ENCODE assay signal across 22 cellular contexts in genomic region chr2:148136441-148136840, GRCh38.
A peak's percentile ranks its signal among the peaks of the same experiment; 100 is the strongest.
DNase-seq lines count a peak whose midpoint lies in the region; ATAC-seq, FAIRE-seq and TF ChIP-seq lines count a peak whose summit lies in the region.
"Had no signal": no experiment of that assay in that cellular context is flagged by ENCODE, and none has a peak within 500 bp of the region (broad histone marks: within the 10 kb centered on the region; RNA-seq: fewer than 3 reads in every experiment).

No MANE protein-coding gene starts in this region.

- H4K20me1 ChIP-seq in GM23338 (replicated peaks; ENCODE audit: insufficient read depth) (no peaks in the 10 kb centered on the region), astrocyte (ENCODE audit: insufficient read depth, low read length) (peaks cover 12% of the 10 kb centered on the region)

- H2AFZ ChIP-seq in GM23338: no peak overlapping the region
- H2AFZ ChIP-seq in astrocyte (ENCODE audit: low read depth, low read length): no peak overlapping the region

- no peaks in the 10 kb centered on the region for H3K79me2 ChIP-seq in GM23338 (replicated peaks; ENCODE audit: insufficient read depth)
- no peaks in the 10 kb centered on the region for H3K79me2 ChIP-seq in astrocyte (ENCODE audit: insufficient read depth, low read length)

- no peak for TF ChIP-seq POLR2A in Peyer's patch (IDR thresholded peaks at IDR 0.05)

- no peak overlapping the region for H3K4me3 ChIP-seq in GM23338
- H3K4me3 ChIP-seq in LNCaP clone FGC (ENCODE audit: low read depth, low read length): no peak overlapping the region
- no peak overlapping the region for H3K4me3 ChIP-seq in astrocyte (ENCODE audit: insufficient read depth, low read depth, low read length)
- no peak overlapping the region for H3K4me3 ChIP-seq in Peyer's patch
- H3K4me3 ChIP-seq: BLaER1 treated with 17β-estradiol and CSF1 and Interleukin-3, amounts not matched to agents 10 nM and 100 nM had no signal

- H3K4me1 Mint-ChIP-seq in GM23338 (peaks cover 23% of the 10 kb centered on the region), astrocyte (ENCODE audit: low read depth, unreplicated experiment) (peaks cover 12% of the 10 kb centered on the region)

- no peak overlapping the region for H3K4me2 ChIP-seq in GM23338
- no peak overlapping the region for H3K4me2 ChIP-seq in astrocyte (ENCODE audit: low read length)
- H3K4me2 ChIP-seq: BLaER1 treated with 17β-estradiol and CSF1 and Interleukin-3, amounts not matched to agents 10 nM and 100 nM had no signal

- H3K4me1 ChIP-seq in GM23338 (ENCODE audit: insufficient read depth) (peaks cover 9% of the 10 kb centered on the region), astrocyte (ENCODE audit: insufficient read depth, low read length) (no peaks in the 10 kb centered on the region), Peyer's patch (no peaks in the 10 kb centered on the region)
- H3K4me1 ChIP-seq: BLaER1 treated with 17β-estradiol and CSF1 and Interleukin-3, amounts not matched to agents 10 nM and 100 nM; Caco-2 had no signal

- DNase-seq in GM23338 (ENCODE audit: low spot score): no peak
- DNase-seq in LNCaP clone FGC (ENCODE audit: low read depth): peak; percentile 40
- no peak for DNase-seq in astrocyte (ENCODE audit: low read depth)
- DNase-seq in left lobe of liver (ENCODE audit: low spot score): no peak
- DNase-seq in Peyer's patch: no peak
- no peak for DNase-seq in GOT3 (lab: John Stamatoyannopoulos, UW)
- DNase-seq: 8988T; ACHN; Caco-2; Calu3; CD4-positive, alpha-beta T cell; CD8-positive, alpha-beta T cell; DMS79 treated with DMSO at 0.1 percent for 48 hours; GF-D8 had no signal

- no peak for ATAC-seq in GM23338
- ATAC-seq in left lobe of liver: peak; percentile 58
- ATAC-seq in GM21717 (IDR thresholded peaks at IDR 0.05; ENCODE audit: unreplicated experiment): no peak
- ATAC-seq: CD8-positive, alpha-beta T cell had no signal

- H3K36me3 Mint-ChIP-seq in GM23338 (ENCODE audit: low read depth) (no peaks in the 10 kb centered on the region), astrocyte (ENCODE audit: low read depth, unreplicated experiment) (no peaks in the 10 kb centered on the region)

- H3K27ac Mint-ChIP-seq in GM23338: peak overlapping the region; percentile 88; the same call in 1 of the 2 replicates
- H3K27ac Mint-ChIP-seq in astrocyte (ENCODE audit: unreplicated experiment): peak overlapping the region; percentile 0
- H3K27ac Mint-ChIP-seq: CD4-positive, alpha-beta T cell had no signal

- H3K4me3 Mint-ChIP-seq in GM23338: no peak overlapping the region
- H3K4me3 Mint-ChIP-seq in astrocyte (ENCODE audit: unreplicated experiment): no peak overlapping the region
- H3K4me3 Mint-ChIP-seq: CD4-positive, alpha-beta T cell; CD8-positive, alpha-beta T cell had no signal

- H3F3A ChIP-seq in GM23338 (replicated peaks; ENCODE audit: low read depth): no peaks in the 10 kb centered on the region

- H3K27me3 ChIP-seq in GM23338 (ENCODE audit: insufficient read depth) (no peaks in the 10 kb centered on the region), astrocyte (ENCODE audit: insufficient read depth, low read length) (no peaks in the 10 kb centered on the region), Peyer's patch (no peaks in the 10 kb centered on the region)
- H3K27me3 ChIP-seq: BLaER1 treated with 17β-estradiol and CSF1 and Interleukin-3, amounts not matched to agents 10 nM and 100 nM had no signal

- H3K36me3 ChIP-seq in GM23338 (ENCODE audit: insufficient read depth) (no peaks in the 10 kb centered on the region), astrocyte (ENCODE audit: insufficient read depth, low read length) (no peaks in the 10 kb centered on the region), Peyer's patch (no peaks in the 10 kb centered on the region)

- no peak for TF ChIP-seq CTCF in GM23338 (conservative IDR thresholded peaks at IDR 0.05; ENCODE audit: low read depth in 2 of 2)
- no peak for TF ChIP-seq CTCF in LNCaP clone FGC (IDR thresholded peaks at IDR 0.05; ENCODE audit: control insufficient read depth, extremely low read depth, insufficient read depth)
- TF ChIP-seq CTCF in astrocyte (IDR thresholded peaks at IDR 0.05; ENCODE audit: insufficient read depth, low read depth, low read length): no peak
- no peak for TF ChIP-seq CTCF in Peyer's patch (IDR thresholded peaks at IDR 0.05)

- H3K27ac ChIP-seq in GM23338 (ENCODE audit: low read depth): no peak overlapping the region
- H3K27ac ChIP-seq in astrocyte (ENCODE audit: low read depth, low read length): no peak overlapping the region
- no peak overlapping the region for H3K27ac ChIP-seq in Peyer's patch
- H3K27ac ChIP-seq: BLaER1 treated with 17β-estradiol and CSF1 and Interleukin-3, amounts not matched to agents 10 nM and 100 nM; C4-2B had no signal

- H3K9me2 ChIP-seq in GM23338 (ENCODE audit: insufficient read depth): no peaks in the 10 kb centered on the region

- H3K9me3 ChIP-seq in astrocyte (ENCODE audit: insufficient read depth, low read depth, low read length) (no peaks in the 10 kb centered on the region), Peyer's patch (no peaks in the 10 kb centered on the region)
- H3K9me3 ChIP-seq: BLaER1 treated with 17β-estradiol and CSF1 and Interleukin-3, amounts not matched to agents 10 nM and 100 nM; Caco-2 had no signal

- FAIRE-seq in astrocyte (lab: Jason Lieb, UNC): no peak
- FAIRE-seq: A204.1, D721Med, G401.6, GM12891, GM19239 had no signal

- H3K9me3 Mint-ChIP-seq in GM23338 (no peaks in the 10 kb centered on the region), astrocyte (ENCODE audit: unreplicated experiment) (no peaks in the 10 kb centered on the region)
- H3K9me3 Mint-ChIP-seq: CD4-positive, alpha-beta T cell; CD8-positive, alpha-beta T cell had no signal

- H3K27me3 Mint-ChIP-seq in GM23338 (ENCODE audit: insufficient read depth, low read depth, poor library complexity) (no peaks in the 10 kb centered on the region), astrocyte (ENCODE audit: low read depth, unreplicated experiment) (no peaks in the 10 kb centered on the region)
- H3K27me3 Mint-ChIP-seq: CD4-positive, alpha-beta T cell had no signal

- no peak overlapping the region for H3K9ac ChIP-seq in astrocyte (ENCODE audit: low read length)
- H3K9ac ChIP-seq: BLaER1 treated with 17β-estradiol and CSF1 and Interleukin-3, amounts not matched to agents 10 nM and 100 nM had no signal

TF ChIP-seq in GM23338, 12 proteins besides CTCF, POLR2A, EP300 and RAD21 (continues in another document):
- TF ChIP-seq STAT1 (IDR thresholded peaks at IDR 0.05; ENCODE audit: unreplicated experiment) (no peak), ETS1 (IDR thresholded peaks at IDR 0.05) (no peak), EZH2phosphoT487 (IDR thresholded peaks at IDR 0.05; ENCODE audit: unreplicated experiment) (no peak), POLR2AphosphoS5 (IDR thresholded peaks at IDR 0.05; ENCODE audit: low read depth) (no peak)
